In genomic region chr12:19006626-19007025, GRCh38 we compare ENCODE assay signal across 2 cellular contexts.
TF ChIP-seq lines count a peak whose summit lies in the region.

No MANE protein-coding gene starts in this region.

TF ChIP-seq in HepG2, 621 proteins besides CTCF, POLR2A, EP300 and RAD21:
- TF ChIP-seq ATF7 (IDR thresholded peaks at IDR 0.05), result 0 out of 2 replicates have a peak, but pooled peaks have one; percentile 15
- no peak for TF ChIP-seq ATF7 (CRISPR knock-in tag; IDR thresholded peaks at IDR 0.05)
- 0 out of 2 replicates have a peak, but pooled peaks have one; percentile 50 for TF ChIP-seq CEBPB (IDR thresholded peaks at IDR 0.05; ENCODE audit: borderline replicate concordance, low read depth, low read length)
- TF ChIP-seq, protein P1, sequence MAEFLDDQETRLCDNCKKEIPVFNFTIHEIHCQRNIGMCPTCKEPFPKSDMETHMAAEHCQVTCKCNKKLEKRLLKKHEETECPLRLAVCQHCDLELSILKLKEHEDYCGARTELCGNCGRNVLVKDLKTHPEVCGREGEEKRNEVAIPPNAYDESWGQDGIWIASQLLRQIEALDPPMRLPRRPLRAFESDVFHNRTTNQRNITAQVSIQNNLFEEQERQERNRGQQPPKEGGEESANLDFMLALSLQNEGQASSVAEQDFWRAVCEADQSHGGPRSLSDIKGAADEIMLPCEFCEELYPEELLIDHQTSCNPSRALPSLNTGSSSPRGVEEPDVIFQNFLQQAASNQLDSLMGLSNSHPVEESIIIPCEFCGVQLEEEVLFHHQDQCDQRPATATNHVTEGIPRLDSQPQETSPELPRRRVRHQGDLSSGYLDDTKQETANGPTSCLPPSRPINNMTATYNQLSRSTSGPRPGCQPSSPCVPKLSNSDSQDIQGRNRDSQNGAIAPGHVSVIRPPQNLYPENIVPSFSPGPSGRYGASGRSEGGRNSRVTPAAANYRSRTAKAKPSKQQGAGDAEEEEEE (CRISPR knock-in tag; IDR thresholded peaks at IDR 0.05; ENCODE audit: borderline replicate concordance), result no peak

TF ChIP-seq in IMR-90, 13 proteins besides CTCF, POLR2A, EP300 and RAD21:
- TF ChIP-seq MAZ (IDR thresholded peaks at IDR 0.05; ENCODE audit: borderline replicate concordance, low read depth, low read length) (no peak), RFX5 (IDR thresholded peaks at IDR 0.05; ENCODE audit: low read depth, low read length) (no peak), MAFK (IDR thresholded peaks at IDR 0.05; ENCODE audit: low read depth, low read length) (no peak), CEBPB (IDR thresholded peaks at IDR 0.05; ENCODE audit: low read depth, low read length) (peak; percentile 40; the same call in 1 of the 2 replicates), RCOR1 (IDR thresholded peaks at IDR 0.05; ENCODE audit: insufficient replicate concordance, low read length) (no peak), CHD1 (IDR thresholded peaks at IDR 0.05; ENCODE audit: low read depth, low read length) (no peak)
- TF ChIP-seq, protein P2, sequence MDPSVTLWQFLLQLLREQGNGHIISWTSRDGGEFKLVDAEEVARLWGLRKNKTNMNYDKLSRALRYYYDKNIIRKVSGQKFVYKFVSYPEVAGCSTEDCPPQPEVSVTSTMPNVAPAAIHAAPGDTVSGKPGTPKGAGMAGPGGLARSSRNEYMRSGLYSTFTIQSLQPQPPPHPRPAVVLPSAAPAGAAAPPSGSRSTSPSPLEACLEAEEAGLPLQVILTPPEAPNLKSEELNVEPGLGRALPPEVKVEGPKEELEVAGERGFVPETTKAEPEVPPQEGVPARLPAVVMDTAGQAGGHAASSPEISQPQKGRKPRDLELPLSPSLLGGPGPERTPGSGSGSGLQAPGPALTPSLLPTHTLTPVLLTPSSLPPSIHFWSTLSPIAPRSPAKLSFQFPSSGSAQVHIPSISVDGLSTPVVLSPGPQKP (IDR thresholded peaks at IDR 0.05; ENCODE audit: borderline replicate concordance, low read depth, low read length), result no peak
